In genomic region chr22:29773233-29773632, GRCh38 we compare ENCODE assay signal across 12 cellular contexts. TPM values are rescaled to one million over a fixed set of nuclear protein-coding genes. Genes with fewer than 3 reads are reported as not detected.
DNase-seq lines count a peak whose midpoint lies in the region; ATAC-seq, FAIRE-seq and TF ChIP-seq lines count a peak whose summit lies in the region.
"Had no signal": no experiment of that assay in that cellular context is flagged by ENCODE, and none has a peak within 500 bp of the region (broad histone marks: within the 10 kb centered on the region; RNA-seq: fewer than 3 reads in every experiment).

No MANE protein-coding gene starts in this region.

- no peak overlapping the region for H3K4me3 ChIP-seq in endothelial cell of umbilical vein (replicated peaks in 1 of 3; ENCODE audit: insufficient read depth in 1 of 3, low read depth in 1 of 3, low read length in 3 of 3)
- H3K4me3 ChIP-seq in mesodermal cell (ENCODE audit: extremely low read depth, insufficient read depth, low read length, poor library complexity, severe bottlenecking) = no peak overlapping the region
- H3K4me3 ChIP-seq in aorta (ENCODE audit: low read length in 2 of 2) = no peak overlapping the region
- H3K4me3 ChIP-seq: SK-N-MC, upper lobe of left lung had no signal

- H3K27me3 Mint-ChIP-seq in Calu3 (ENCODE audit: unreplicated experiment) = no peaks in the 10 kb centered on the region

- H3K27me3 ChIP-seq in endothelial cell of umbilical vein (ENCODE audit: control insufficient read depth in 2 of 2, insufficient read depth in 2 of 2, low read length in 2 of 2) (no peaks in the 10 kb centered on the region), aorta (ENCODE audit: control insufficient read depth in 1 of 2, insufficient read depth in 2 of 2, low read length in 1 of 2) (no peaks in the 10 kb centered on the region)
- H3K27me3 ChIP-seq: upper lobe of left lung had no signal

- no peak overlapping the region for H3K4me3 Mint-ChIP-seq in Calu3 (ENCODE audit: low read depth, unreplicated experiment)

- CTCF ChIA-PET in Calu3 (lab: Charles Lee) = interaction anchor here (0.6 to 1.2 kb wide), 10 partner anchors 9 to 365 kb away, joined by 3 to 10 read pairs (median 4); no protein-coding TSS in a partner anchor
- CTCF ChIA-PET in endothelial cell of umbilical vein (lab: Charles Lee) = interaction anchor here (0.7 to 2.5 kb wide), 8 partner anchors 9 to 315 kb away, joined by 3 to 27 read pairs (median 5); no protein-coding TSS in a partner anchor

- no peak overlapping the region for H3K4me2 ChIP-seq in endothelial cell of umbilical vein (ENCODE audit: insufficient read depth, low read length)

- DNase-seq in Calu3 (peak; percentile 57), NCI-H226 (peak; percentile 47), endothelial cell of umbilical vein (ENCODE audit: low read depth, low spot score) (no peak), GOT3 (lab: John Stamatoyannopoulos, UW) (no peak), G401 (ENCODE audit: low spot score) (no peak), aorta (no peak)
- DNase-seq in stimulated activated CD4-positive, alpha-beta T cell treated with anti-CD3 and anti-CD28 coated beads, Interleukin-4, amount 100 ng/mL, for 1 hour = no peak
- DNase-seq: upper lobe of left lung had no signal

- H3K4me1 ChIP-seq in endothelial cell of umbilical vein (ENCODE audit: control insufficient read depth, extremely low read depth, insufficient read depth, low read length) (peaks cover 2% of the 10 kb centered on the region), mesodermal cell (ENCODE audit: control insufficient read depth, insufficient read depth, low read length, poor library complexity, severe bottlenecking) (peaks cover 8% of the 10 kb centered on the region), aorta (ENCODE audit: control insufficient read depth in 1 of 2, insufficient read depth in 2 of 2, low read length in 2 of 2) (no peaks in the 10 kb centered on the region)

- FAIRE-seq in endothelial cell of umbilical vein (lab: Jason Lieb, UNC) = no peak

- intact Hi-C loops in Calu3 (cut with micrococcal nuclease; ENCODE audit: unreplicated experiment) = loop anchor here (5.0 kb wide), 1 partner anchor 314 kb away; no protein-coding TSS in a partner anchor
- intact Hi-C loops in endothelial cell of umbilical vein (cut with micrococcal nuclease) = no loop called here
- intact Hi-C loops in aorta (cut with DNase I) = no loop called here

- in situ Hi-C loops in G401 (cut with HindIII; ENCODE audit: low sequenced_read_pairs) = no loop called here

- H3K36me3 ChIP-seq in endothelial cell of umbilical vein (ENCODE audit: control insufficient read depth in 2 of 2, extremely low read depth in 1 of 2, insufficient read depth in 2 of 2, low read length in 2 of 2) (peaks cover 0 to 4% of the 10 kb centered on the region in 2 experiments), mesodermal cell (ENCODE audit: control insufficient read depth, insufficient read depth, low read length) (peaks cover 25% of the 10 kb centered on the region), aorta (ENCODE audit: control insufficient read depth in 1 of 2, insufficient read depth in 2 of 2, low read length in 1 of 2) (no peaks in the 10 kb centered on the region)

- peak overlapping the region; percentile 26 for H2AFZ ChIP-seq in endothelial cell of umbilical vein (ENCODE audit: low read depth, low read length)

- POLR2A ChIA-PET in endothelial cell of umbilical vein (lab: Charles Lee) = interaction anchor here (0.6 kb wide), 1 partner anchor 38 kb away, joined by 3 read pairs; no protein-coding TSS in a partner anchor

- H3K9me1 ChIP-seq in endothelial cell of umbilical vein (replicated peaks; ENCODE audit: control insufficient read depth, extremely low read depth, insufficient read depth, low read length) = no peaks in the 10 kb centered on the region

- H3K9me3 ChIP-seq in endothelial cell of umbilical vein (replicated peaks; ENCODE audit: control insufficient read depth, insufficient read depth, low read length) (no peaks in the 10 kb centered on the region), mesodermal cell (ENCODE audit: control insufficient read depth, low read length) (no peaks in the 10 kb centered on the region), aorta (ENCODE audit: control insufficient read depth, low read length) (no peaks in the 10 kb centered on the region)
- H3K9me3 ChIP-seq: upper lobe of left lung had no signal

- peaks cover 6% of the 10 kb centered on the region for H3K79me2 ChIP-seq in endothelial cell of umbilical vein (ENCODE audit: control insufficient read depth, insufficient read depth, low read length)

- TF ChIP-seq CTCF in Calu3 (IDR thresholded peaks at IDR 0.05; ENCODE audit: unreplicated experiment) (no peak), endothelial cell of umbilical vein (IDR thresholded peaks at IDR 0.05; ENCODE audit: extremely low read depth in 1 of 2, insufficient read depth in 1 of 2, low read depth in 1 of 2, low read length in 2 of 2) (no peak)

- no peaks in the 10 kb centered on the region for H3K9me3 Mint-ChIP-seq in Calu3 (ENCODE audit: low read depth, unreplicated experiment)

- dilution Hi-C loops in endothelial cell of umbilical vein (cut with MboI; ENCODE audit: extremely low pct_ligation_motif_present, low sequenced_read_pairs) = no loop called here

- peaks cover 37% of the 10 kb centered on the region for H3K36me3 Mint-ChIP-seq in Calu3 (ENCODE audit: insufficient read depth, unreplicated experiment)

- H3K9ac ChIP-seq in endothelial cell of umbilical vein (replicated peaks; ENCODE audit: extremely low read depth, insufficient read depth, low read length) = no peak overlapping the region

- H3K27ac ChIP-seq in endothelial cell of umbilical vein (ENCODE audit: insufficient read depth, low read depth, low read length) (no peak overlapping the region), mesodermal cell (ENCODE audit: low read depth, low read length, severe bottlenecking) (peak overlapping the region; percentile 49), aorta (ENCODE audit: low read depth in 1 of 2, low read length in 2 of 2) (no peak overlapping the region)
- H3K27ac ChIP-seq: C4-2B, SK-N-MC, upper lobe of left lung had no signal

- TF ChIP-seq POLR2A in endothelial cell of umbilical vein (IDR thresholded peaks at IDR 0.05; ENCODE audit: low read depth, low read length) = no peak

- WGBS in mesodermal cell (ENCODE audit: insufficient coverage in 2 of 2), 2 experiments = 63% methylated on average over 1 to 2 of the region's 2 CpGs
- WGBS in aorta, 2 donors = 71% methylated on average over 2 of the region's 2 CpGs

- H4K20me1 ChIP-seq in endothelial cell of umbilical vein (replicated peaks; ENCODE audit: control insufficient read depth, extremely low read depth, insufficient read depth, low read length) = no peaks in the 10 kb centered on the region

- BruUV-seq in Calu3 (replicated peaks; lab: Mats Ljungman, UMichigan) = no TSS peak
- no TSS peak for BruUV-seq in endothelial cell of umbilical vein (replicated peaks; lab: Mats Ljungman, UMichigan)

- H3K27ac Mint-ChIP-seq in Calu3 (ENCODE audit: unreplicated experiment) = peak overlapping the region; percentile 55

- peaks cover 29% of the 10 kb centered on the region for H3K4me1 Mint-ChIP-seq in Calu3 (ENCODE audit: low read depth, unreplicated experiment)

- ATAC-seq in aorta (ENCODE audit: low FRiP score) = no peak

TF ChIP-seq in endothelial cell of umbilical vein, 7 proteins besides CTCF, POLR2A, EP300 and RAD21:
- TF ChIP-seq EZH2 (IDR thresholded peaks at IDR 0.05; ENCODE audit: borderline replicate concordance, low read depth, low read length, severe bottlenecking) = no peak

RNA-seq across cellular contexts. Expression of gene UQCR10, which starts 6.1 kb away (rescaled TPM):
- total RNA-seq in Calu3 (2022) = 113 and 120 TPM in 2 replicates
- 94.0 and 96.6 TPM in 2 replicates for total RNA-seq in endothelial cell of umbilical vein
- 196 and 215 TPM in 2 replicates for polyA plus RNA-seq in endothelial cell of umbilical vein
- 228 and 254 TPM in 2 replicates for polyA plus RNA-seq in endothelial cell of umbilical vein (2011; cell fraction: cytosol; rRNA removed)
- polyA plus RNA-seq in endothelial cell of umbilical vein (2011; cell fraction: nucleus; rRNA removed) = 52.5 and 57.9 TPM in 2 replicates
- polyA plus RNA-seq in endothelial cell of umbilical vein (2012) = 132 and 140 TPM in 2 replicates
- polyA minus RNA-seq in endothelial cell of umbilical vein = 53.0 and 69.3 TPM in 2 replicates
- polyA minus RNA-seq in endothelial cell of umbilical vein (2011; cell fraction: cytosol; rRNA and poly(A)+ RNA removed) = 48.4 TPM
- 17.4 and 23.7 TPM in 2 replicates for polyA minus RNA-seq in endothelial cell of umbilical vein (2011; cell fraction: nucleus; rRNA and poly(A)+ RNA removed)
- 123 TPM for polyA plus RNA-seq in mesodermal cell (2013, experiment 1 of 2)
- polyA plus RNA-seq in mesodermal cell (2013, experiment 2 of 2) = 117 TPM
- 114 and 138 TPM in 2 replicates for total RNA-seq in G401 (2014; rRNA removed; shearing (Covaris generic))
- 10 to 100 TPM; 41.4 to 42.4 TPM for total RNA-seq in aorta
- 100 to 1,000 TPM in 1 of 2 donors, 10 to 100 TPM in 1; 88.4 to 189 TPM for polyA plus RNA-seq in aorta

RNA-seq across cellular contexts. Expression of gene ZMAT5, which starts 6.4 kb away (rescaled TPM):
- total RNA-seq in Calu3 (2022) (20.5 and 21.0 TPM in 2 replicates), endothelial cell of umbilical vein (23.1 and 24.9 TPM in 2 replicates), aorta (10 to 100 TPM; 11.3 to 18.4 TPM)
- polyA plus RNA-seq in endothelial cell of umbilical vein (43.6 and 54.8 TPM in 2 replicates), aorta (10 to 100 TPM; 20.0 to 29.0 TPM)
- polyA plus RNA-seq in endothelial cell of umbilical vein (2011; cell fraction: cytosol; rRNA removed) = 28.0 and 32.4 TPM in 2 replicates
- 12.6 and 14.8 TPM in 2 replicates for polyA plus RNA-seq in endothelial cell of umbilical vein (2011; cell fraction: nucleus; rRNA removed)
- polyA plus RNA-seq in endothelial cell of umbilical vein (2012) = 18.2 and 23.2 TPM in 2 replicates
- 6.7 and 7.3 TPM in 2 replicates for polyA minus RNA-seq in endothelial cell of umbilical vein
- 1.6 TPM for polyA minus RNA-seq in endothelial cell of umbilical vein (2011; cell fraction: cytosol; rRNA and poly(A)+ RNA removed)
- polyA minus RNA-seq in endothelial cell of umbilical vein (2011; cell fraction: nucleus; rRNA and poly(A)+ RNA removed) = 2.7 and 3.0 TPM in 2 replicates
- 22.1 TPM for polyA plus RNA-seq in mesodermal cell (2013, experiment 1 of 2)
- 20.8 TPM for polyA plus RNA-seq in mesodermal cell (2013, experiment 2 of 2)
- 28.7 and 30.0 TPM in 2 replicates for total RNA-seq in G401 (2014; rRNA removed; shearing (Covaris generic))

RNA-seq across cellular contexts. Expression of gene CABP7, which starts 53.4 kb away (rescaled TPM):
- total RNA-seq in Calu3 (2022) (not detected in 2 replicates), endothelial cell of umbilical vein (not detected in 2 replicates), aorta (not detected)
- polyA plus RNA-seq in endothelial cell of umbilical vein (not detected in 2 replicates), aorta (under 1 TPM; 0.10 to 0.13 TPM)
- polyA plus RNA-seq in endothelial cell of umbilical vein (2011; cell fraction: cytosol; rRNA removed) = not detected in 2 replicates
- 0.04 TPM in 1 of 2 replicates, not detected in the other for polyA plus RNA-seq in endothelial cell of umbilical vein (2011; cell fraction: nucleus; rRNA removed)
- polyA plus RNA-seq in endothelial cell of umbilical vein (2012) = 0.08 TPM in 2 replicates
- polyA minus RNA-seq in endothelial cell of umbilical vein = not detected in 2 replicates
- polyA minus RNA-seq in endothelial cell of umbilical vein (2011; cell fraction: cytosol; rRNA and poly(A)+ RNA removed) = not detected
- polyA minus RNA-seq in endothelial cell of umbilical vein (2011; cell fraction: nucleus; rRNA and poly(A)+ RNA removed) = not detected in 2 replicates
- polyA plus RNA-seq in mesodermal cell (2013, experiment 1 of 2) = 0.59 TPM
- 0.40 TPM for polyA plus RNA-seq in mesodermal cell (2013, experiment 2 of 2)
- 1.5 and 2.8 TPM in 2 replicates for total RNA-seq in G401 (2014; rRNA removed; shearing (Covaris generic))
- total RNA-seq: pulmonary artery endothelial cell had no signal

Comparison
In these comparisons a context has a peak if more than half of its experiments do, and no peak if none do; other contexts are left out.
1. DNase-seq: peak in Calu3 (single experiment) and NCI-H226 (single experiment); none in endothelial cell of umbilical vein (single experiment), GOT3 (single experiment), G401 (single experiment), aorta (0 of 2) and stimulated activated CD4-positive, alpha-beta T cell treated with anti-CD3 and anti-CD28 coated beads, Interleukin-4, amount 100 ng/mL, for 1 hour (single experiment).